1 cellular context compared by ENCODE assay signal in the genomic region with DNA sequence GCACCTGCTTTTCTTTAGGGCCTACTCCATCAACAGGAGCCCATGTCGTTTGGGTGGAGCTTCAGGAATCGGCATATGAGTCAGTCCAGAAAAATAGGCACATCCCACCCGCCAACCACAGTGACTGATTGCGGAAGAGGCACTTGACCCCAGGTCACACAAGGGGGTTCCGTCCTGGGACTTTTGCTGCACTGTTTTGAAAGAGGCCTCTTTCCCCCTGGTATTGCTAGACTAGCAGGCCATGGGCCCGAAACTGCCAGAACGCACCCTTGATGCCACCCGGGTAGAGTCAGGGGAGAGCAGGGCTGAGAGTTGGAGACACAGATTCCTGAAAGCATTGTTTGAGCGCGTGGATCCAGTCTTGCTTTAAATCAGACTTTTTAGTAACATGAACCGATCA.
TF ChIP-seq lines count a peak whose summit lies in the region.

No MANE protein-coding gene starts in this region.

TF ChIP-seq in GM12878, 131 proteins besides CTCF, POLR2A, EP300 and RAD21 (continued from another document and continues in another):
- TF ChIP-seq, protein P1, sequence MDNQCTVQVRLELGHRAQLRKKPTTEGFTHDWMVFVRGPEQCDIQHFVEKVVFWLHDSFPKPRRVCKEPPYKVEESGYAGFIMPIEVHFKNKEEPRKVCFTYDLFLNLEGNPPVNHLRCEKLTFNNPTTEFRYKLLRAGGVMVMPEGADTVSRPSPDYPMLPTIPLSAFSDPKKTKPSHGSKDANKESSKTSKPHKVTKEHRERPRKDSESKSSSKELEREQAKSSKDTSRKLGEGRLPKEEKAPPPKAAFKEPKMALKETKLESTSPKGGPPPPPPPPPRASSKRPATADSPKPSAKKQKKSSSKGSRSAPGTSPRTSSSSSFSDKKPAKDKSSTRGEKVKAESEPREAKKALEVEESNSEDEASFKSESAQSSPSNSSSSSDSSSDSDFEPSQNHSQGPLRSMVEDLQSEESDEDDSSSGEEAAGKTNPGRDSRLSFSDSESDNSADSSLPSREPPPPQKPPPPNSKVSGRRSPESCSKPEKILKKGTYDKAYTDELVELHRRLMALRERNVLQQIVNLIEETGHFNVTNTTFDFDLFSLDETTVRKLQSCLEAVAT (IDR thresholded peaks at IDR 0.05) = 0 out of 2 replicates have a peak, but pooled peaks have one; percentile 18
- TF ChIP-seq SPI1 (IDR thresholded peaks at IDR 0.05; ENCODE audit: borderline replicate concordance, insufficient read depth, low read depth, low read length) = peak; percentile 65
- TF ChIP-seq JUNB (IDR thresholded peaks at IDR 0.05) = peak; percentile 86
- no peak for TF ChIP-seq BACH1 (IDR thresholded peaks at IDR 0.05; ENCODE audit: borderline replicate concordance)
- TF ChIP-seq STAT3 (IDR thresholded peaks at IDR 0.05; ENCODE audit: low read depth, low read length) = no peak
- peak; percentile 49; the same call in 1 of the 3 replicates for TF ChIP-seq POU2F2 (IDR thresholded peaks at IDR 0.05; ENCODE audit: borderline replicate concordance, low read depth, low read length)
- TF ChIP-seq, protein P2, sequence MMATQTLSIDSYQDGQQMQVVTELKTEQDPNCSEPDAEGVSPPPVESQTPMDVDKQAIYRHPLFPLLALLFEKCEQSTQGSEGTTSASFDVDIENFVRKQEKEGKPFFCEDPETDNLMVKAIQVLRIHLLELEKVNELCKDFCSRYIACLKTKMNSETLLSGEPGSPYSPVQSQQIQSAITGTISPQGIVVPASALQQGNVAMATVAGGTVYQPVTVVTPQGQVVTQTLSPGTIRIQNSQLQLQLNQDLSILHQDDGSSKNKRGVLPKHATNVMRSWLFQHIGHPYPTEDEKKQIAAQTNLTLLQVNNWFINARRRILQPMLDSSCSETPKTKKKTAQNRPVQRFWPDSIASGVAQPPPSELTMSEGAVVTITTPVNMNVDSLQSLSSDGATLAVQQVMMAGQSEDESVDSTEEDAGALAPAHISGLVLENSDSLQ (IDR thresholded peaks at IDR 0.05) = peak; percentile 37; the same call in 1 of the 2 replicates
- TF ChIP-seq CREM (IDR thresholded peaks at IDR 0.05; ENCODE audit: low read depth) = peak; percentile 73
- TF ChIP-seq, protein P3, sequence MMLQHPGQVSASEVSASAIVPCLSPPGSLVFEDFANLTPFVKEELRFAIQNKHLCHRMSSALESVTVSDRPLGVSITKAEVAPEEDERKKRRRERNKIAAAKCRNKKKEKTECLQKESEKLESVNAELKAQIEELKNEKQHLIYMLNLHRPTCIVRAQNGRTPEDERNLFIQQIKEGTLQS (IDR thresholded peaks at IDR 0.05; ENCODE audit: borderline replicate concordance, extremely low read depth, low read depth, low read length) = no peak
- no peak for TF ChIP-seq ZNF274 (IDR thresholded peaks at IDR 0.05; ENCODE audit: insufficient read depth, insufficient read length)
- TF ChIP-seq, protein P4, sequence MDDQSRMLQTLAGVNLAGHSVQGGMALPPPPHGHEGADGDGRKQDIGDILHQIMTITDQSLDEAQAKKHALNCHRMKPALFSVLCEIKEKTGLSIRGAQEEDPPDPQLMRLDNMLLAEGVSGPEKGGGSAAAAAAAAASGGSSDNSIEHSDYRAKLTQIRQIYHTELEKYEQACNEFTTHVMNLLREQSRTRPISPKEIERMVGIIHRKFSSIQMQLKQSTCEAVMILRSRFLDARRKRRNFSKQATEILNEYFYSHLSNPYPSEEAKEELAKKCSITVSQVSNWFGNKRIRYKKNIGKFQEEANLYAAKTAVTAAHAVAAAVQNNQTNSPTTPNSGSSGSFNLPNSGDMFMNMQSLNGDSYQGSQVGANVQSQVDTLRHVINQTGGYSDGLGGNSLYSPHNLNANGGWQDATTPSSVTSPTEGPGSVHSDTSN (IDR thresholded peaks at IDR 0.05; ENCODE audit: insufficient replicate concordance, low read depth, low read length) = no peak
- TF ChIP-seq MXI1 (IDR thresholded peaks at IDR 0.05; ENCODE audit: low read depth, low read length) = no peak
- no peak for TF ChIP-seq ESRRA (IDR thresholded peaks at IDR 0.05; ENCODE audit: low read length)
- TF ChIP-seq, protein P5, sequence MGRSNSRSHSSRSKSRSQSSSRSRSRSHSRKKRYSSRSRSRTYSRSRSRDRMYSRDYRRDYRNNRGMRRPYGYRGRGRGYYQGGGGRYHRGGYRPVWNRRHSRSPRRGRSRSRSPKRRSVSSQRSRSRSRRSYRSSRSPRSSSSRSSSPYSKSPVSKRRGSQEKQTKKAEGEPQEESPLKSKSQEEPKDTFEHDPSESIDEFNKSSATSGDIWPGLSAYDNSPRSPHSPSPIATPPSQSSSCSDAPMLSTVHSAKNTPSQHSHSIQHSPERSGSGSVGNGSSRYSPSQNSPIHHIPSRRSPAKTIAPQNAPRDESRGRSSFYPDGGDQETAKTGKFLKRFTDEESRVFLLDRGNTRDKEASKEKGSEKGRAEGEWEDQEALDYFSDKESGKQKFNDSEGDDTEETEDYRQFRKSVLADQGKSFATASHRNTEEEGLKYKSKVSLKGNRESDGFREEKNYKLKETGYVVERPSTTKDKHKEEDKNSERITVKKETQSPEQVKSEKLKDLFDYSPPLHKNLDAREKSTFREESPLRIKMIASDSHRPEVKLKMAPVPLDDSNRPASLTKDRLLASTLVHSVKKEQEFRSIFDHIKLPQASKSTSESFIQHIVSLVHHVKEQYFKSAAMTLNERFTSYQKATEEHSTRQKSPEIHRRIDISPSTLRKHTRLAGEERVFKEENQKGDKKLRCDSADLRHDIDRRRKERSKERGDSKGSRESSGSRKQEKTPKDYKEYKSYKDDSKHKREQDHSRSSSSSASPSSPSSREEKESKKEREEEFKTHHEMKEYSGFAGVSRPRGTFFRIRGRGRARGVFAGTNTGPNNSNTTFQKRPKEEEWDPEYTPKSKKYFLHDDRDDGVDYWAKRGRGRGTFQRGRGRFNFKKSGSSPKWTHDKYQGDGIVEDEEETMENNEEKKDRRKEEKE (IDR thresholded peaks at IDR 0.05) = no peak
- TF ChIP-seq, protein P6, sequence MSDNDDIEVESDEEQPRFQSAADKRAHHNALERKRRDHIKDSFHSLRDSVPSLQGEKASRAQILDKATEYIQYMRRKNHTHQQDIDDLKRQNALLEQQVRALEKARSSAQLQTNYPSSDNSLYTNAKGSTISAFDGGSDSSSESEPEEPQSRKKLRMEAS (IDR thresholded peaks at IDR 0.05; ENCODE audit: low read depth, low read length) = no peak
- no peak for TF ChIP-seq SIX5 (IDR thresholded peaks at IDR 0.05; ENCODE audit: low read depth, low read length, severe bottlenecking)
- peak; percentile 97 for TF ChIP-seq RUNX3 (IDR thresholded peaks at IDR 0.05; ENCODE audit: low read length)
- TF ChIP-seq CREB1 (IDR thresholded peaks at IDR 0.05; ENCODE audit: low read depth) = peak; percentile 71
- no peak for TF ChIP-seq TCF3 (IDR thresholded peaks at IDR 0.05; ENCODE audit: borderline replicate concordance, insufficient read depth, low read depth, low read length)
- peak; percentile 95 for TF ChIP-seq EED (IDR thresholded peaks at IDR 0.05; ENCODE audit: low read depth)
- TF ChIP-seq NR2C1 (IDR thresholded peaks at IDR 0.05) = no peak
- TF ChIP-seq, protein P7, sequence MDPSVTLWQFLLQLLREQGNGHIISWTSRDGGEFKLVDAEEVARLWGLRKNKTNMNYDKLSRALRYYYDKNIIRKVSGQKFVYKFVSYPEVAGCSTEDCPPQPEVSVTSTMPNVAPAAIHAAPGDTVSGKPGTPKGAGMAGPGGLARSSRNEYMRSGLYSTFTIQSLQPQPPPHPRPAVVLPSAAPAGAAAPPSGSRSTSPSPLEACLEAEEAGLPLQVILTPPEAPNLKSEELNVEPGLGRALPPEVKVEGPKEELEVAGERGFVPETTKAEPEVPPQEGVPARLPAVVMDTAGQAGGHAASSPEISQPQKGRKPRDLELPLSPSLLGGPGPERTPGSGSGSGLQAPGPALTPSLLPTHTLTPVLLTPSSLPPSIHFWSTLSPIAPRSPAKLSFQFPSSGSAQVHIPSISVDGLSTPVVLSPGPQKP (IDR thresholded peaks at IDR 0.05; ENCODE audit: low read depth, low read length) = no peak
- TF ChIP-seq, protein P8, sequence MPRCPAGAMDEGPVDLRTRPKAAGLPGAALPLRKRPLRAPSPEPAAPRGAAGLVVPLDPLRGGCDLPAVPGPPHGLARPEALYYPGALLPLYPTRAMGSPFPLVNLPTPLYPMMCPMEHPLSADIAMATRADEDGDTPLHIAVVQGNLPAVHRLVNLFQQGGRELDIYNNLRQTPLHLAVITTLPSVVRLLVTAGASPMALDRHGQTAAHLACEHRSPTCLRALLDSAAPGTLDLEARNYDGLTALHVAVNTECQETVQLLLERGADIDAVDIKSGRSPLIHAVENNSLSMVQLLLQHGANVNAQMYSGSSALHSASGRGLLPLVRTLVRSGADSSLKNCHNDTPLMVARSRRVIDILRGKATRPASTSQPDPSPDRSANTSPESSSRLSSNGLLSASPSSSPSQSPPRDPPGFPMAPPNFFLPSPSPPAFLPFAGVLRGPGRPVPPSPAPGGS (IDR thresholded peaks at IDR 0.05; ENCODE audit: borderline replicate concordance, insufficient read depth, low read depth, low read length, poor library complexity, severe bottlenecking) = peak; percentile 64
- no peak for TF ChIP-seq RB1 (IDR thresholded peaks at IDR 0.05; ENCODE audit: borderline replicate concordance)
- TF ChIP-seq, protein P9, sequence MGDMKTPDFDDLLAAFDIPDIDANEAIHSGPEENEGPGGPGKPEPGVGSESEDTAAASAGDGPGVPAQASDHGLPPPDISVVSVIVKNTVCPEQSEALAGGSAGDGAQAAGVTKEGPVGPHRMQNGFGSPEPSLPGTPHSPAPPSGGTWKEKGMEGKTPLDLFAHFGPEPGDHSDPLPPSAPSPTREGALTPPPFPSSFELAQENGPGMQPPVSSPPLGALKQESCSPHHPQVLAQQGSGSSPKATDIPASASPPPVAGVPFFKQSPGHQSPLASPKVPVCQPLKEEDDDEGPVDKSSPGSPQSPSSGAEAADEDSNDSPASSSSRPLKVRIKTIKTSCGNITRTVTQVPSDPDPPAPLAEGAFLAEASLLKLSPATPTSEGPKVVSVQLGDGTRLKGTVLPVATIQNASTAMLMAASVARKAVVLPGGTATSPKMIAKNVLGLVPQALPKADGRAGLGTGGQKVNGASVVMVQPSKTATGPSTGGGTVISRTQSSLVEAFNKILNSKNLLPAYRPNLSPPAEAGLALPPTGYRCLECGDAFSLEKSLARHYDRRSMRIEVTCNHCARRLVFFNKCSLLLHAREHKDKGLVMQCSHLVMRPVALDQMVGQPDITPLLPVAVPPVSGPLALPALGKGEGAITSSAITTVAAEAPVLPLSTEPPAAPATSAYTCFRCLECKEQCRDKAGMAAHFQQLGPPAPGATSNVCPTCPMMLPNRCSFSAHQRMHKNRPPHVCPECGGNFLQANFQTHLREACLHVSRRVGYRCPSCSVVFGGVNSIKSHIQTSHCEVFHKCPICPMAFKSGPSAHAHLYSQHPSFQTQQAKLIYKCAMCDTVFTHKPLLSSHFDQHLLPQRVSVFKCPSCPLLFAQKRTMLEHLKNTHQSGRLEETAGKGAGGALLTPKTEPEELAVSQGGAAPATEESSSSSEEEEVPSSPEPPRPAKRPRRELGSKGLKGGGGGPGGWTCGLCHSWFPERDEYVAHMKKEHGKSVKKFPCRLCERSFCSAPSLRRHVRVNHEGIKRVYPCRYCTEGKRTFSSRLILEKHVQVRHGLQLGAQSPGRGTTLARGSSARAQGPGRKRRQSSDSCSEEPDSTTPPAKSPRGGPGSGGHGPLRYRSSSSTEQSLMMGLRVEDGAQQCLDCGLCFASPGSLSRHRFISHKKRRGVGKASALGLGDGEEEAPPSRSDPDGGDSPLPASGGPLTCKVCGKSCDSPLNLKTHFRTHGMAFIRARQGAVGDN (IDR thresholded peaks at IDR 0.05) = 0 out of 2 replicates have a peak, but pooled peaks have one; percentile 22
- TF ChIP-seq IKZF2 (IDR thresholded peaks at IDR 0.05) = peak; percentile 65 to 73; a peak in 3 of 4 replicates
- no peak for TF ChIP-seq CBX3 (IDR thresholded peaks at IDR 0.05; ENCODE audit: borderline replicate concordance, low read depth)
- no peak for TF ChIP-seq ZSCAN29 (IDR thresholded peaks at IDR 0.05)
- no peak for TF ChIP-seq ZZZ3 (IDR thresholded peaks at IDR 0.05; ENCODE audit: control insufficient read depth, insufficient read length, low read depth)
- no peak for TF ChIP-seq NRF1 (conservative IDR thresholded peaks at IDR 0.05; ENCODE audit: low read depth, low read length)
- peak in 1 of 2 experiments; percentile 72; a peak in 2 of 4 replicates for TF ChIP-seq ETV6 (conservative IDR thresholded peaks at IDR 0.05 in 1 of 2, IDR thresholded peaks at IDR 0.05 in 1 of 2; ENCODE audit: borderline replicate concordance in 1 of 2, low read depth in 1 of 2)
- TF ChIP-seq NFIC (IDR thresholded peaks at IDR 0.05; ENCODE audit: low read depth, low read length) = peak; percentile 88
- TF ChIP-seq, protein P10, sequence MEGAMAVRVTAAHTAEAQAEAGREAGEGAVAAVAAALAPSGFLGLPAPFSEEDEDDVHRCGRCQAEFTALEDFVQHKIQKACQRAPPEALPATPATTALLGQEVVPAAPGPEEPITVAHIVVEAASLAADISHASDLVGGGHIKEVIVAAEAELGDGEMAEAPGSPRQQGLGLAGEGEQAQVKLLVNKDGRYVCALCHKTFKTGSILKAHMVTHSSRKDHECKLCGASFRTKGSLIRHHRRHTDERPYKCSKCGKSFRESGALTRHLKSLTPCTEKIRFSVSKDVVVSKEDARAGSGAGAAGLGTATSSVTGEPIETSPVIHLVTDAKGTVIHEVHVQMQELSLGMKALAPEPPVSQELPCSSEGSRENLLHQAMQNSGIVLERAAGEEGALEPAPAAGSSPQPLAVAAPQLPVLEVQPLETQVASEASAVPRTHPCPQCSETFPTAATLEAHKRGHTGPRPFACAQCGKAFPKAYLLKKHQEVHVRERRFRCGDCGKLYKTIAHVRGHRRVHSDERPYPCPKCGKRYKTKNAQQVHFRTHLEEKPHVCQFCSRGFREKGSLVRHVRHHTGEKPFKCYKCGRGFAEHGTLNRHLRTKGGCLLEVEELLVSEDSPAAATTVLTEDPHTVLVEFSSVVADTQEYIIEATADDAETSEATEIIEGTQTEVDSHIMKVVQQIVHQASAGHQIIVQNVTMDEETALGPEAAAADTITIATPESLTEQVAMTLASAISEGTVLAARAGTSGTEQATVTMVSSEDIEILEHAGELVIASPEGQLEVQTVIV (IDR thresholded peaks at IDR 0.05; ENCODE audit: borderline replicate concordance, partially characterized antibody) = no peak
- TF ChIP-seq DPF2 (IDR thresholded peaks at IDR 0.05) = peak; percentile 66
- no peak for TF ChIP-seq MEF2A (IDR thresholded peaks at IDR 0.05; ENCODE audit: insufficient read depth, low read depth, low read length)
- no peak for TF ChIP-seq HCFC1 (IDR thresholded peaks at IDR 0.05; ENCODE audit: low read length)
- TF ChIP-seq, protein P11, sequence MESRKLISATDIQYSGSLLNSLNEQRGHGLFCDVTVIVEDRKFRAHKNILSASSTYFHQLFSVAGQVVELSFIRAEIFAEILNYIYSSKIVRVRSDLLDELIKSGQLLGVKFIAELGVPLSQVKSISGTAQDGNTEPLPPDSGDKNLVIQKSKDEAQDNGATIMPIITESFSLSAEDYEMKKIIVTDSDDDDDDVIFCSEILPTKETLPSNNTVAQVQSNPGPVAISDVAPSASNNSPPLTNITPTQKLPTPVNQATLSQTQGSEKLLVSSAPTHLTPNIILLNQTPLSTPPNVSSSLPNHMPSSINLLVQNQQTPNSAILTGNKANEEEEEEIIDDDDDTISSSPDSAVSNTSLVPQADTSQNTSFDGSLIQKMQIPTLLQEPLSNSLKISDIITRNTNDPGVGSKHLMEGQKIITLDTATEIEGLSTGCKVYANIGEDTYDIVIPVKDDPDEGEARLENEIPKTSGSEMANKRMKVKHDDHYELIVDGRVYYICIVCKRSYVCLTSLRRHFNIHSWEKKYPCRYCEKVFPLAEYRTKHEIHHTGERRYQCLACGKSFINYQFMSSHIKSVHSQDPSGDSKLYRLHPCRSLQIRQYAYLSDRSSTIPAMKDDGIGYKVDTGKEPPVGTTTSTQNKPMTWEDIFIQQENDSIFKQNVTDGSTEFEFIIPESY (IDR thresholded peaks at IDR 0.05) = no peak
- TF ChIP-seq BCL11A (IDR thresholded peaks at IDR 0.05; ENCODE audit: low read depth, low read length) = peak; percentile 85
- peak; percentile 98 for TF ChIP-seq NR2F1 (conservative IDR thresholded peaks at IDR 0.05)
- no peak for TF ChIP-seq MYC (IDR thresholded peaks at IDR 0.05; ENCODE audit: insufficient read depth, insufficient read length, insufficient replicate concordance, low read length, severe bottlenecking)
